In the genomic region with DNA sequence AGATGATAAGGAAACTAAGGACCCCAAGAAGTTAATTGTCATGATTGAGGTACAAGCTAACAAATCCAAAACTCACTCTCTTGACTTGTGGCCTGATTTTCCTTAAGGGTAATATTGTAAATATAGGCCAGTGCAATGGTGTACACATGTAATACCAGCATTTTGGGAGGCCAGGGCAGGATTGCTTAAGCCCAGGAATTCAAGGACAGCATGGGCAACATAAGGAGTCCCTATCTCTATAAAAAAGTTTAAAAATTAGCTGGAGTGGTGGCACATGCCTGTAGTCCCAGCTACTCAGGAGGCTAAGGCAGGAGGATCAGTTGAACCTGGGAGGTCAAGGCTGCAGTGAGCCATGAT, we compare ENCODE assay signal across 15 cellular contexts. TPM values are rescaled to one million over a fixed set of nuclear protein-coding genes. Genes with fewer than 3 reads are reported as not detected.
DNase-seq lines count a peak whose midpoint lies in the region; ATAC-seq and TF ChIP-seq lines count a peak whose summit lies in the region.
"Had no signal": no experiment of that assay in that cellular context is flagged by ENCODE, and none has a peak within 500 bp of the region (broad histone marks: within the 10 kb centered on the region; RNA-seq: fewer than 3 reads in every experiment).

No MANE protein-coding gene starts in this region.

- peak overlapping the region; percentile 32 to 76 for H3K27ac Mint-ChIP-seq in activated naive CD4-positive, alpha-beta T cell treated with anti-CD3 and anti-CD28 coated beads, Interleukin-2, amount 50 U/mL, for 72 hours
- peak overlapping the region; percentile 57 for H3K27ac Mint-ChIP-seq in activated B cell treated with CpG ODN at 0.5 μM for 24 hours
- peak overlapping the region; percentile 30 to 79 for H3K27ac Mint-ChIP-seq in effector memory CD8-positive, alpha-beta T cell
- H3K27ac Mint-ChIP-seq in stimulated activated naive CD8-positive, alpha-beta T cell treated with anti-CD3 and anti-CD28 coated beads, Interleukin-15, amount 100 ng/mL, for 72 hours = no peak overlapping the region

- H3K9me3 Mint-ChIP-seq in activated naive CD4-positive, alpha-beta T cell treated with anti-CD3 and anti-CD28 coated beads, Interleukin-2, amount 50 U/mL, for 72 hours = no peaks in the 10 kb centered on the region
- no peaks in the 10 kb centered on the region for H3K9me3 Mint-ChIP-seq in activated B cell treated with CpG ODN at 0.5 μM for 24 hours
- H3K9me3 Mint-ChIP-seq in effector memory CD8-positive, alpha-beta T cell = no peaks in the 10 kb centered on the region
- no peaks in the 10 kb centered on the region for H3K9me3 Mint-ChIP-seq in stimulated activated naive CD8-positive, alpha-beta T cell treated with anti-CD3 and anti-CD28 coated beads, Interleukin-15, amount 100 ng/mL, for 72 hours
- H3K9me3 Mint-ChIP-seq: neural crest cell had no signal

- H3K27me3 Mint-ChIP-seq in activated B cell treated with CpG ODN at 0.5 μM for 24 hours = no peaks in the 10 kb centered on the region
- H3K27me3 Mint-ChIP-seq in effector memory CD8-positive, alpha-beta T cell = no peaks in the 10 kb centered on the region
- no peaks in the 10 kb centered on the region for H3K27me3 Mint-ChIP-seq in stimulated activated naive CD8-positive, alpha-beta T cell treated with anti-CD3 and anti-CD28 coated beads, Interleukin-15, amount 100 ng/mL, for 72 hours

- intact Hi-C loops in activated B cell treated with CpG ODN at 0.5 μM for 24 hours (cut with micrococcal nuclease) = no loop called here

- DNase-seq in activated naive CD4-positive, alpha-beta T cell treated with anti-CD3 and anti-CD28 coated beads, Interleukin-2, amount 50 U/mL, for 72 hours (ENCODE audit: low spot score in 2 of 2) = no peak
- DNase-seq in activated naive CD4-positive, alpha-beta T cell treated with Interleukin-2 at 50 U/mL for 16 hours = no peak
- DNase-seq in activated B cell treated with CpG ODN at 0.5 μM for 24 hours (no peak), hepatic stellate cell (ENCODE audit: low spot score) (no peak), OCI-M1 (lab: John Stamatoyannopoulos, UW) (no peak)
- no peak for DNase-seq in effector memory CD8-positive, alpha-beta T cell
- no peak for DNase-seq in stimulated activated naive CD8-positive, alpha-beta T cell treated with anti-CD3 and anti-CD28 coated beads, Interleukin-15, amount 100 ng/mL, for 72 hours
- DNase-seq: activated CD4-positive, CD25-positive, alpha-beta regulatory T cell treated with anti-CD3 and anti-CD28 coated beads, Interleukin-2, amount 50 U/mL, for 72 hours; DMS153; effector CD4-positive, alpha-beta T cell; NCI-H774; right cardiac atrium; transverse colon had no signal

- POLR2A ChIA-PET in activated B cell treated with CpG ODN at 0.5 μM for 24 hours (lab: Charles Lee) = interaction anchor here (1.3 kb wide), 1 partner anchor 55 kb away, joined by 3 read pairs; no protein-coding TSS in a partner anchor

- peaks cover 7% of the 10 kb centered on the region for H3K4me1 Mint-ChIP-seq in activated B cell treated with CpG ODN at 0.5 μM for 24 hours
- H3K4me1 Mint-ChIP-seq in effector memory CD8-positive, alpha-beta T cell (ENCODE audit: low read depth in 2 of 2) = peaks cover 22 to 34% of the 10 kb centered on the region in 2 donors
- H3K4me1 Mint-ChIP-seq in stimulated activated naive CD8-positive, alpha-beta T cell treated with anti-CD3 and anti-CD28 coated beads, Interleukin-15, amount 100 ng/mL, for 72 hours = peaks cover 46% of the 10 kb centered on the region

- TF ChIP-seq CTCF in activated B cell treated with CpG ODN at 0.5 μM for 24 hours (IDR thresholded peaks at IDR 0.05) = no peak

- ATAC-seq in activated naive CD4-positive, alpha-beta T cell treated with anti-CD3 and anti-CD28 coated beads, Interleukin-2, amount 50 U/mL, for 72 hours = no peak
- ATAC-seq in activated B cell treated with CpG ODN at 0.5 μM for 24 hours (ENCODE audit: low read depth) = no peak
- no peak for ATAC-seq in effector memory CD8-positive, alpha-beta T cell (replicated peaks)
- ATAC-seq in stimulated activated naive CD8-positive, alpha-beta T cell treated with anti-CD3 and anti-CD28 coated beads, Interleukin-15, amount 100 ng/mL, for 72 hours = peak; percentile 31
- ATAC-seq in GM21447 (IDR thresholded peaks at IDR 0.05; ENCODE audit: unreplicated experiment) = no peak
- ATAC-seq: right cardiac atrium had no signal

- no peak overlapping the region for H3K4me3 Mint-ChIP-seq in activated B cell treated with CpG ODN at 0.5 μM for 24 hours
- H3K4me3 Mint-ChIP-seq in effector memory CD8-positive, alpha-beta T cell = peak overlapping the region in 1 of 2 donors; percentile 11
- peak overlapping the region; percentile 4 to 44 for H3K4me3 Mint-ChIP-seq in stimulated activated naive CD8-positive, alpha-beta T cell treated with anti-CD3 and anti-CD28 coated beads, Interleukin-15, amount 100 ng/mL, for 72 hours
- H3K4me3 Mint-ChIP-seq: neural crest cell had no signal

- CTCF ChIA-PET in activated B cell treated with CpG ODN at 0.5 μM for 24 hours (lab: Charles Lee) = no interaction called here

- H3K36me3 Mint-ChIP-seq in activated naive CD4-positive, alpha-beta T cell treated with anti-CD3 and anti-CD28 coated beads, Interleukin-2, amount 50 U/mL, for 72 hours = peaks cover 26 to 54% of the 10 kb centered on the region in 2 donors
- H3K36me3 Mint-ChIP-seq in activated B cell treated with CpG ODN at 0.5 μM for 24 hours (ENCODE audit: low read depth) = peaks cover 92% of the 10 kb centered on the region
- H3K36me3 Mint-ChIP-seq in effector memory CD8-positive, alpha-beta T cell (ENCODE audit: insufficient read depth) = peaks cover 88% of the 10 kb centered on the region

RNA-seq across cellular contexts. Expression of a gene that starts 28.7 kb away (rescaled TPM):
- 10 to 100 TPM; 11.7 to 15.0 TPM for total RNA-seq in activated naive CD4-positive, alpha-beta T cell treated with anti-CD3 and anti-CD28 coated beads, Interleukin-2, amount 50 U/mL, for 72 hours
- 30.6 and 33.6 TPM in 2 replicates for total RNA-seq in activated B cell treated with CpG ODN at 0.5 μM for 24 hours

RNA-seq across cellular contexts. Expression of a gene that starts 53.3 kb away (rescaled TPM):
- 100 to 1,000 TPM in 1 of 2 donors, 10 to 100 TPM in 1; 77.3 to 101 TPM for total RNA-seq in activated naive CD4-positive, alpha-beta T cell treated with anti-CD3 and anti-CD28 coated beads, Interleukin-2, amount 50 U/mL, for 72 hours
- total RNA-seq in activated B cell treated with CpG ODN at 0.5 μM for 24 hours = 136 and 142 TPM in 2 replicates

Comparison
In these comparisons a context has a peak if more than half of its experiments do, and no peak if none do; other contexts are left out.
1. H3K27ac Mint-ChIP-seq: peak in activated naive CD4-positive, alpha-beta T cell treated with anti-CD3 and anti-CD28 coated beads, Interleukin-2, amount 50 U/mL, for 72 hours (2 of 2), activated B cell treated with CpG ODN at 0.5 μM for 24 hours (single experiment) and effector memory CD8-positive, alpha-beta T cell (2 of 2); none in stimulated activated naive CD8-positive, alpha-beta T cell treated with anti-CD3 and anti-CD28 coated beads, Interleukin-15, amount 100 ng/mL, for 72 hours (0 of 2).